In the genomic region with DNA sequence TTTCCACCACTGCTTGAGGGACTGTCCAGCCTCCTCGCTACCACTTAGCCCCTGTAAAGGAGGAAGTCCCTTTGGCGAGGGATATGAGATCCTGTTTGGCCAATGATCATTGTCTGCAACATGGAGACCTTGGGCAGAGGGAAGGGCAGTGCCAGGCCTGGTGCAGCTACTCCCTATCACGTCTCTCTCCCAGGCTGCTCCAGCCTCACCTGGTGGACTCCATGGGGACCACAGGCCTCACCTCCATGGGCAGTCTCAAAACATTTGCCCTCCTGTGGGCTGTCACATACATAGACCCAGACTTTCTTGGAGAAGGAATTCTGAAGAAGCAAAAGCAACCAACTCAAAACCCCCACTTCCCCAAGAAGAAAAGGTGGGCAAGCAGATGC, we compare ENCODE assay signal across 9 cellular contexts. TPM values are rescaled to one million over a fixed set of nuclear protein-coding genes. Genes with fewer than 3 reads are reported as not detected.
A peak's percentile ranks its signal among the peaks of the same experiment; 100 is the strongest.
DNase-seq lines count a peak whose midpoint lies in the region; ATAC-seq and TF ChIP-seq lines count a peak whose summit lies in the region.
"Not testable (repeated sequence)": the region's sequence is repeated elsewhere in the genome, so short reads cannot be mapped to it uniquely, and the experiment has no call there.
"Had no signal": no experiment of that assay in that cellular context is flagged by ENCODE, and none has a peak within 500 bp of the region (broad histone marks: within the 10 kb centered on the region; RNA-seq: fewer than 3 reads in every experiment).

No MANE protein-coding gene starts in this region.

- H3K9ac ChIP-seq in SU-DHL-6 (ENCODE audit: low read length) = peak overlapping the region; percentile 68; the same call in 1 of the 2 replicates
- not testable (repeated sequence) for H3K9ac ChIP-seq in smooth muscle cell (ENCODE audit: low read depth)

- peak overlapping the region; percentile 68 for H3K27ac Mint-ChIP-seq in glutamatergic neuron (ENCODE audit: unreplicated experiment)

- H3K4me1 ChIP-seq in ascending aorta; mucosa of descending colon (ENCODE audit: low read depth); smooth muscle cell (ENCODE audit: low read depth): not testable (repeated sequence)

- 65% methylated on average over 3 of the region's 3 CpGs for WGBS in smooth muscle cell (ENCODE audit: low lambda C conversion rate)

- not testable (repeated sequence) for DNase-seq in Jurkat, Clone E6-1 (ENCODE audit: low read depth, low spot score); ascending aorta (ENCODE audit: low spot score in 2 of 2); glutamatergic neuron; mucosa of descending colon; smooth muscle cell (lab: John Stamatoyannopoulos, UW; ENCODE audit: unreplicated experiment)

- not testable (repeated sequence) for TF ChIP-seq CTCF in C4-2B (conservative IDR thresholded peaks at IDR 0.05); SU-DHL-6 (IDR thresholded peaks at IDR 0.05; ENCODE audit: insufficient read depth, low read length, poor library complexity, severe bottlenecking); ascending aorta (IDR thresholded peaks at IDR 0.05); glutamatergic neuron (IDR thresholded peaks at IDR 0.05; ENCODE audit: partially characterized antibody, unreplicated experiment); mucosa of descending colon (IDR thresholded peaks at IDR 0.05); smooth muscle cell (IDR thresholded peaks at IDR 0.05; ENCODE audit: borderline replicate concordance, insufficient read depth, poor library complexity, severe bottlenecking)

- H3K4me3 Mint-ChIP-seq in glutamatergic neuron (ENCODE audit: unreplicated experiment) = peak overlapping the region; percentile 85

- peaks cover 15% of the 10 kb centered on the region for H3K27me3 Mint-ChIP-seq in glutamatergic neuron (ENCODE audit: unreplicated experiment)

- H2AFZ ChIP-seq in SU-DHL-6 (ENCODE audit: low read depth, low read length, severe bottlenecking) (peak overlapping the region; percentile 91), smooth muscle cell (ENCODE audit: low read depth) (peak overlapping the region; percentile 98)

- intact Hi-C loops in ascending aorta (cut with DNase I) = loop anchor here (1.0 to 2.0 kb wide), 2 partner anchors 21 to 47 kb away; a partner anchor contains a TSS
- intact Hi-C loops in mucosa of descending colon (cut with DNase I, micrococcal nuclease) = not testable (repeated sequence)

- H3K79me2 ChIP-seq in SU-DHL-6 (ENCODE audit: insufficient read depth, low read length); smooth muscle cell (ENCODE audit: low read depth): not testable (repeated sequence)

- not testable (repeated sequence) for H4K20me1 ChIP-seq in SU-DHL-6 (ENCODE audit: low read depth, low read length); smooth muscle cell (ENCODE audit: low read depth)

- peak overlapping the region; percentile 61 for H3K4me2 ChIP-seq in SU-DHL-6 (ENCODE audit: low read depth, low read length, poor library complexity, severe bottlenecking)
- peak overlapping the region; percentile 97 for H3K4me2 ChIP-seq in smooth muscle cell

- peak overlapping the region; percentile 70 for H3K4me3 ChIP-seq in Jurkat, Clone E6-1 (ENCODE audit: low read length)
- peak overlapping the region; percentile 51 for H3K4me3 ChIP-seq in SU-DHL-6 (ENCODE audit: insufficient read depth, low read length, poor library complexity, severe bottlenecking)
- peak overlapping the region; percentile 58 to 69 for H3K4me3 ChIP-seq in ascending aorta
- H3K4me3 ChIP-seq in mucosa of descending colon = not testable (repeated sequence)
- peak overlapping the region; percentile 84 for H3K4me3 ChIP-seq in smooth muscle cell

- not testable (repeated sequence) for H3F3A ChIP-seq in SU-DHL-6 (ENCODE audit: insufficient read depth); smooth muscle cell (ENCODE audit: low read depth)

- peak; percentile 9 for ATAC-seq in GM21381 (IDR thresholded peaks at IDR 0.05; ENCODE audit: unreplicated experiment)
- ATAC-seq in mucosa of descending colon = peak; percentile 39

- H3K9me2 ChIP-seq in SU-DHL-6 (replicated peaks; ENCODE audit: insufficient read depth, low read length) = not testable (repeated sequence)

- H3K27ac ChIP-seq in C4-2B (peak overlapping the region; percentile 72), ascending aorta (peak overlapping the region; percentile 89 to 90)
- not testable (repeated sequence) for H3K27ac ChIP-seq in SU-DHL-6 (ENCODE audit: low read depth, low read length); smooth muscle cell (ENCODE audit: low read depth)

- not testable (repeated sequence) for H3K36me3 ChIP-seq in SU-DHL-6 (ENCODE audit: low read length); ascending aorta; mucosa of descending colon (ENCODE audit: low read depth); smooth muscle cell (ENCODE audit: low read depth)

- not testable (repeated sequence) for H3K36me3 Mint-ChIP-seq in glutamatergic neuron (ENCODE audit: unreplicated experiment)

- H3K27me3 ChIP-seq in SU-DHL-6 (ENCODE audit: low read length); ascending aorta; smooth muscle cell (ENCODE audit: low read depth): not testable (repeated sequence)

- not testable (repeated sequence) for H3K4me1 Mint-ChIP-seq in glutamatergic neuron (ENCODE audit: low read depth, unreplicated experiment)

- H3K9me3 Mint-ChIP-seq in glutamatergic neuron (ENCODE audit: unreplicated experiment) = not testable (repeated sequence)

- not testable (repeated sequence) for H3K9me3 ChIP-seq in SU-DHL-6 (ENCODE audit: insufficient read depth, low read length); ascending aorta; mucosa of descending colon; smooth muscle cell (replicated peaks; ENCODE audit: low read depth)

RNA-seq across cellular contexts. Expression of a gene that starts 16.0 kb away (rescaled TPM):
- 3.2 TPM for polyA plus RNA-seq in Jurkat, Clone E6-1 (2012; ENCODE audit: insufficient read depth, insufficient read length)
- total RNA-seq in ascending aorta (not detected), glutamatergic neuron (ENCODE audit: unreplicated experiment) (108 TPM), mucosa of descending colon (1 to 10 TPM; 1.4 to 2.7 (median 1.5) TPM), smooth muscle cell (0.04 TPM in 1 of 2 replicates, not detected in the other)
- polyA plus RNA-seq in smooth muscle cell = 0.11 TPM in 1 of 2 replicates, not detected in the other
- total RNA-seq: dermis blood vessel endothelial cell had no signal

RNA-seq across cellular contexts. Expression of a gene that starts 35.6 kb away (rescaled TPM):
- polyA plus RNA-seq in Jurkat, Clone E6-1 (2012; ENCODE audit: insufficient read depth, insufficient read length) = not detected
- total RNA-seq in ascending aorta (not detected), glutamatergic neuron (ENCODE audit: unreplicated experiment) (0.44 TPM), mucosa of descending colon (1 to 10 TPM in 1 of 3 donors, under 1 TPM in 1, not detected in 1; 0.14 to 2.2 TPM), smooth muscle cell (not detected in 2 replicates)
- polyA plus RNA-seq in smooth muscle cell = not detected in 2 replicates
- total RNA-seq: dermis blood vessel endothelial cell had no signal

RNA-seq across cellular contexts. Expression of a gene that starts 47.1 kb away (rescaled TPM):
- 37.0 TPM for polyA plus RNA-seq in Jurkat, Clone E6-1 (2012; ENCODE audit: insufficient read depth, insufficient read length)
- 31.5 TPM for total RNA-seq in ascending aorta
- total RNA-seq in glutamatergic neuron (ENCODE audit: unreplicated experiment) = 10.4 TPM
- total RNA-seq in mucosa of descending colon = 10 to 100 TPM; 30.7 to 56.1 (median 45.9) TPM
- total RNA-seq in smooth muscle cell = 8.2 and 10.6 TPM in 2 replicates
- polyA plus RNA-seq in smooth muscle cell = 21.5 and 26.0 TPM in 2 replicates

RNA-seq across cellular contexts. Expression of a gene that starts 58.3 kb away (rescaled TPM):
- polyA plus RNA-seq in Jurkat, Clone E6-1 (2012; ENCODE audit: insufficient read depth, insufficient read length) = 19.9 TPM
- 26.1 TPM for total RNA-seq in ascending aorta
- total RNA-seq in glutamatergic neuron (ENCODE audit: unreplicated experiment) = 99.9 TPM
- total RNA-seq in mucosa of descending colon = 100 to 1,000 TPM in 2 of 3 donors, 10 to 100 TPM in 1; 64.7 to 150 (median 150) TPM
- 21.5 and 25.6 TPM in 2 replicates for total RNA-seq in smooth muscle cell
- 40.4 and 46.1 TPM in 2 replicates for polyA plus RNA-seq in smooth muscle cell

Comparison
In these comparisons a context has a peak if more than half of its experiments do, and no peak if none do; other contexts are left out.
1. RNA of a gene that starts 16.0 kb away (total RNA-seq): 108 TPM in glutamatergic neuron (single experiment); 1.4 to 2.7 TPM in mucosa of descending colon, not detected in ascending aorta (single experiment) and 0.04 TPM in smooth muscle cell; every median in the first group is over 10 times any median in the second.